In the genomic region with DNA sequence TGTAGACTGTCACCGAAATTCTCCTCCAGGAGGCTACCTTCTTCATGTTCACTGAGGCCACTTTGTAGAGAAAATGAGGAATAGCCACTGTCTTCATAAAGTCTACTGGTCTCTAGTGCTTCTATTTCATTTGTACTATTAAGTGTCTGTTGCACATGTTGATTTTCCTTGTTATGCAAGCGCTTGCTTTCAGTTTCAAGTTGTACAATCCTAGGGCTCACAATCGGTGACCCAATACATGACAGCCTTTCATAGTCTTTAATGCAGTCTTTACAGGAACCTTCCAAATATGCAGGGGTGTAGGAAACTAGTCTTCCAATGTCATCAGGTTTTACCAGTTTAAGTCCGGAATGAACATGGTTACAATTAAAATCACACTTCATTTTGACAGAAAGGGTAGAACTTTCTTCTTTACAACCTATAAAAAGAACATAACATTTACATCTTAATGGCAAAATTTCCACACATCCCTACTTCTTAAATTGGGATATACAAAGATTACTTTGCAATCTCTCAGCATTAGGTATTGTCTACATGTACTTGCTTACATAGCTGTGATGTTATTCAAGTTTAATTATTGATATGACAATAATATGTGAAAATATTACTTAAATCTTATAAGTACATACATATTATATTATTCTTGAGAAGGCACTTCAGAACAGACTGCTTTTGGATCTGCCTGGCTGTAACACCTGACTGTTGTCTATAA, we compare ENCODE assay signal across 9 cellular contexts. TPM values are rescaled to one million over a fixed set of nuclear protein-coding genes. Genes with fewer than 3 reads are reported as not detected.
DNase-seq lines count a peak whose midpoint lies in the region; ATAC-seq, FAIRE-seq and TF ChIP-seq lines count a peak whose summit lies in the region.
"Had no signal": no experiment of that assay in that cellular context is flagged by ENCODE, and none has a peak within 500 bp of the region (broad histone marks: within the 10 kb centered on the region; RNA-seq: fewer than 3 reads in every experiment).

No MANE protein-coding gene starts in this region.

- TF ChIP-seq CTCF in K562 (IDR thresholded peaks at IDR 0.05 in 2 of 3, conservative IDR thresholded peaks at IDR 0.05 in 1 of 3; ENCODE audit: insufficient read depth in 2 of 3, low read depth in 1 of 3, low read length in 3 of 3) (no peak), PC-9 (conservative IDR thresholded peaks at IDR 0.05) (no peak)

- in situ Hi-C loops in K562 (cut with MboI) = loop anchor here (25.0 kb wide), 2 partner anchors 1537 to 1563 kb away; a partner anchor contains a TSS

- CTCF ChIA-PET in activated CD8-positive, alpha-beta memory T cell treated with anti-CD3 and anti-CD28 coated beads, Interleukin-2, amount 10 ng/mL, durations not matched to agents 7 days and 5 days (lab: Charles Lee) = no interaction called here
- CTCF ChIA-PET in K562 (lab: Yijun Ruan, JAX; ENCODE audit: low intra/inter-chr PET ratio) = no interaction called here
- CTCF ChIA-PET in PC-9 (lab: Charles Lee) = no interaction called here

- H3K4me3 Mint-ChIP-seq in activated CD8-positive, alpha-beta memory T cell treated with anti-CD3 and anti-CD28 coated beads, Interleukin-2, amount 10 ng/mL, durations not matched to agents 7 days and 5 days = peak overlapping the region; percentile 60
- peak overlapping the region; percentile 46 for H3K4me3 Mint-ChIP-seq in stimulated activated effector memory CD8-positive, alpha-beta T cell treated with anti-CD3 and anti-CD28 coated beads, Interleukin-12 subunit alpha, Interleukin-12 subunit beta, amount 100 ng/mL, for 72 hours

- 88% methylated on average over 4 of the region's 4 CpGs for WGBS in K562 (ENCODE audit: insufficient coverage, low coverage, missing lambda C conversion rate)

- H3K4me1 Mint-ChIP-seq in activated CD8-positive, alpha-beta memory T cell treated with anti-CD3 and anti-CD28 coated beads, Interleukin-2, amount 10 ng/mL, durations not matched to agents 7 days and 5 days = peaks cover 65% of the 10 kb centered on the region
- peaks cover 22% of the 10 kb centered on the region for H3K4me1 Mint-ChIP-seq in stimulated activated effector memory CD8-positive, alpha-beta T cell treated with anti-CD3 and anti-CD28 coated beads, Interleukin-12 subunit alpha, Interleukin-12 subunit beta, amount 100 ng/mL, for 72 hours

- H3K79me2 ChIP-seq in K562 (ENCODE audit: control insufficient read depth, insufficient read depth, low read length) (peaks cover 80% of the 10 kb centered on the region), PC-9 (ENCODE audit: low read depth) (peaks cover 74% of the 10 kb centered on the region)

- H3K27ac Mint-ChIP-seq in activated CD8-positive, alpha-beta memory T cell treated with anti-CD3 and anti-CD28 coated beads, Interleukin-2, amount 10 ng/mL, durations not matched to agents 7 days and 5 days = peak overlapping the region; percentile 76
- H3K27ac Mint-ChIP-seq in stimulated activated effector memory CD8-positive, alpha-beta T cell treated with anti-CD3 and anti-CD28 coated beads, Interleukin-12 subunit alpha, Interleukin-12 subunit beta, amount 100 ng/mL, for 72 hours = peak overlapping the region; percentile 66

- TF ChIP-seq RAD21 in K562 (CRISPR knock-in tag; conservative IDR thresholded peaks at IDR 0.05 in 1 of 2, IDR thresholded peaks at IDR 0.05 in 1 of 2) = no peak

- peaks cover 78% of the 10 kb centered on the region for H3K36me3 Mint-ChIP-seq in activated CD8-positive, alpha-beta memory T cell treated with anti-CD3 and anti-CD28 coated beads, Interleukin-2, amount 10 ng/mL, durations not matched to agents 7 days and 5 days
- peaks cover 96% of the 10 kb centered on the region for H3K36me3 Mint-ChIP-seq in stimulated activated effector memory CD8-positive, alpha-beta T cell treated with anti-CD3 and anti-CD28 coated beads, Interleukin-12 subunit alpha, Interleukin-12 subunit beta, amount 100 ng/mL, for 72 hours

- H3K9me1 ChIP-seq in K562 (ENCODE audit: control insufficient read depth, insufficient read depth, low read length) = peaks cover 4% of the 10 kb centered on the region

- H3K27me3 ChIP-seq in K562 (ENCODE audit: control insufficient read depth in 2 of 2, insufficient read depth in 2 of 2, low read length in 2 of 2) (no peaks in the 10 kb centered on the region), PC-9 (ENCODE audit: insufficient read depth, low read depth) (no peaks in the 10 kb centered on the region)

- no peaks in the 10 kb centered on the region for H3K27me3 Mint-ChIP-seq in activated CD8-positive, alpha-beta memory T cell treated with anti-CD3 and anti-CD28 coated beads, Interleukin-2, amount 10 ng/mL, durations not matched to agents 7 days and 5 days

- H3K9me3 Mint-ChIP-seq in activated CD8-positive, alpha-beta memory T cell treated with anti-CD3 and anti-CD28 coated beads, Interleukin-2, amount 10 ng/mL, durations not matched to agents 7 days and 5 days (ENCODE audit: low read depth) = no peaks in the 10 kb centered on the region
- H3K9me3 Mint-ChIP-seq in stimulated activated effector memory CD8-positive, alpha-beta T cell treated with anti-CD3 and anti-CD28 coated beads, Interleukin-12 subunit alpha, Interleukin-12 subunit beta, amount 100 ng/mL, for 72 hours = no peaks in the 10 kb centered on the region

- no peak for TF ChIP-seq POLR2A in K562 (conservative IDR thresholded peaks at IDR 0.05)

- H3K4me2 ChIP-seq in K562 (ENCODE audit: insufficient read depth, low read length) (no peak overlapping the region), PC-9 (no peak overlapping the region)

- H4K20me1 ChIP-seq in K562 (replicated peaks; ENCODE audit: control insufficient read depth, insufficient read depth, low read length) (peaks cover 43% of the 10 kb centered on the region), PC-9 (ENCODE audit: insufficient read depth) (peaks cover 4% of the 10 kb centered on the region; the same call in 1 of the 2 replicates)

- H3K36me3 ChIP-seq in K562 (ENCODE audit: control insufficient read depth, insufficient read depth, low read length) (peaks cover 99% of the 10 kb centered on the region), PC-9 (ENCODE audit: low read depth) (peaks cover 49% of the 10 kb centered on the region)

- H3K9me2 ChIP-seq in PC-9 (ENCODE audit: insufficient read depth) = no peaks in the 10 kb centered on the region

- no peak overlapping the region for H2AFZ ChIP-seq in K562 (ENCODE audit: low read depth, low read length)
- no peak overlapping the region for H2AFZ ChIP-seq in PC-9

- H3K4me3 ChIP-seq in K562 = no peak overlapping the region
- no peak overlapping the region for H3K4me3 ChIP-seq in PC-9

- DNase-seq in activated CD8-positive, alpha-beta memory T cell treated with anti-CD3 and anti-CD28 coated beads, Interleukin-2, amount 10 ng/mL, durations not matched to agents 7 days and 5 days = no peak
- no peak for DNase-seq in activated CD8-positive, alpha-beta memory T cell treated with anti-CD3 and anti-CD28 coated beads, Interleukin-2, amount 50 U/mL, for 4 hours
- DNase-seq in K562 (ENCODE audit: extremely low read depth in 1 of 4, low spot score in 3 of 4) = no peak
- no peak for DNase-seq in stimulated activated effector memory CD8-positive, alpha-beta T cell treated with anti-CD3 and anti-CD28 coated beads, Interleukin-12 subunit alpha, Interleukin-12 subunit beta, amount 100 ng/mL, for 72 hours (ENCODE audit: low spot score in 2 of 2)
- no peak for DNase-seq in NCI-H1417 (lab: John Stamatoyannopoulos, UW)
- no peak for DNase-seq in dermis blood vessel endothelial cell
- no peak for DNase-seq in PC-9
- DNase-seq: KBM-7 had no signal

- intact Hi-C loops in K562 (cut with micrococcal nuclease) = no loop called here
- intact Hi-C loops in PC-9 (cut with micrococcal nuclease; ENCODE audit: unreplicated experiment) = no loop called here

- POLR2A ChIA-PET in K562 (lab: Yijun Ruan, JAX) = interaction anchor here (1.3 kb wide), 1 partner anchor 8 kb away, joined by 3 read pairs; no protein-coding TSS in a partner anchor
- POLR2A ChIA-PET in PC-9 (lab: Charles Lee; ENCODE audit: unreplicated experiment) = no interaction called here

- peak; percentile 69 for ATAC-seq in activated CD8-positive, alpha-beta memory T cell treated with anti-CD3 and anti-CD28 coated beads, Interleukin-2, amount 10 ng/mL, durations not matched to agents 7 days and 5 days
- peak; percentile 55 for ATAC-seq in HG03378 (IDR thresholded peaks at IDR 0.05; ENCODE audit: unreplicated experiment)
- ATAC-seq in K562 = no peak
- peak; percentile 71 for ATAC-seq in stimulated activated effector memory CD8-positive, alpha-beta T cell treated with anti-CD3 and anti-CD28 coated beads, Interleukin-12 subunit alpha, Interleukin-12 subunit beta, amount 100 ng/mL, for 72 hours

- no peak overlapping the region for H3K27ac ChIP-seq in K562 (ENCODE audit: extremely low read depth, low read depth, low read length)
- H3K27ac ChIP-seq in PC-9 = no peak overlapping the region

- peaks cover 3 to 34% of the 10 kb centered on the region in 2 experiments for H3K4me1 ChIP-seq in K562 (replicated peaks in 1 of 2; ENCODE audit: control insufficient read depth in 2 of 2, insufficient read depth in 2 of 2, low read length in 2 of 2)
- peaks cover 15% of the 10 kb centered on the region for H3K4me1 ChIP-seq in PC-9 (replicated peaks; ENCODE audit: insufficient read depth)

- peaks cover 18% of the 10 kb centered on the region for H3F3A ChIP-seq in PC-9 (ENCODE audit: insufficient read depth, low read depth)

- FAIRE-seq in K562 (lab: Jason Lieb, UNC) = no peak

- H3K9me3 ChIP-seq in K562 (replicated peaks; ENCODE audit: control insufficient read depth, insufficient read depth, low read depth, low read length) = no peaks in the 10 kb centered on the region
- H3K9me3 ChIP-seq in PC-9 (ENCODE audit: insufficient read depth, low read depth) = no peaks in the 10 kb centered on the region

- no peak for TF ChIP-seq EP300 in K562 (IDR thresholded peaks at IDR 0.05; ENCODE audit: low read length)

- no peak overlapping the region for H3K9ac ChIP-seq in K562 (ENCODE audit: insufficient read depth in 1 of 2, low read depth in 2 of 2, low read length in 2 of 2)

- BruUV-seq in K562 (replicated peaks; lab: Mats Ljungman, UMichigan) = no TSS peak
- BruUV-seq in PC-9 (replicated peaks; lab: Mats Ljungman, UMichigan) = no TSS peak

RNA-seq across cellular contexts. Expression of a gene that starts 7.5 kb away (rescaled TPM):
- 10 to 100 TPM; 62.1 to 73.5 TPM for total RNA-seq in activated CD8-positive, alpha-beta memory T cell treated with anti-CD3 and anti-CD28 coated beads, Interleukin-2, amount 10 ng/mL, durations not matched to agents 7 days and 5 days
- 19.7 and 69.6 TPM in 2 replicates for total RNA-seq in K562 (2011; cell fraction: chromatin; rRNA removed; ENCODE audit: low replicate concordance)
- 13.0 and 18.7 TPM in 2 replicates for total RNA-seq in K562 (2011; cell fraction: nucleolus; rRNA removed)
- 31.2 and 38.1 TPM in 2 replicates for total RNA-seq in K562 (2011; cell fraction: nucleoplasm; rRNA removed)
- total RNA-seq in K562 (2014; rRNA removed) (40.0 and 42.5 TPM in 2 replicates), K562 (2014; rRNA removed; fragmentation: Illumina TruSeq; extraction: Trizol) (82.7 and 89.7 TPM in 2 replicates), K562 (2015; rRNA removed; fragmentation: Illumina TruSeq; extraction: Trizol) (78.2 and 84.3 TPM in 2 replicates), K562 (2021) (62.9 and 64.6 TPM in 2 replicates), dermis blood vessel endothelial cell (10.9 and 24.5 TPM in 2 replicates), PC-9 (2021) (14.8 and 20.6 TPM in 2 replicates)
- polyA plus RNA-seq in K562 (2011; rRNA removed) (52.1 and 89.3 TPM in 2 replicates), K562 (2014; fragmentation: Illumina TruSeq; extraction: Trizol) (70.7 and 84.0 TPM in 2 replicates), K562 (2014; fragmentation: Nextera tagmentation; extraction: Ambion mirVana) (10 to 100 TPM; 17.8 to 18.4 TPM), K562 (2014; rRNA removed) (56.8 and 59.1 TPM in 2 replicates)
- 19.4 and 26.4 TPM in 2 replicates for polyA plus RNA-seq in K562 (2011; cell fraction: cytosol; rRNA removed)
- polyA plus RNA-seq in K562 (2011; cell fraction: nucleus; rRNA removed) = 23.1 and 33.3 TPM in 2 replicates
- 42.7 and 53.9 TPM in 2 replicates for polyA plus RNA-seq in K562 (2012)
- 70.0 and 71.7 TPM in 2 replicates for polyA minus RNA-seq in K562 (2011; rRNA and poly(A)+ RNA removed)
- polyA minus RNA-seq in K562 (2011; cell fraction: cytosol; rRNA and poly(A)+ RNA removed) = 17.7 and 28.9 TPM in 2 replicates
- polyA minus RNA-seq in K562 (2011; cell fraction: nucleus; rRNA and poly(A)+ RNA removed) = 28.7 and 48.5 TPM in 2 replicates

RNA-seq across cellular contexts. Expression of a gene that starts 27.1 kb away (rescaled TPM):
- total RNA-seq in activated CD8-positive, alpha-beta memory T cell treated with anti-CD3 and anti-CD28 coated beads, Interleukin-2, amount 10 ng/mL, durations not matched to agents 7 days and 5 days = 10 to 100 TPM; 15.5 to 23.1 TPM
- 28.0 and 73.8 TPM in 2 replicates for total RNA-seq in K562 (2011; cell fraction: chromatin; rRNA removed; ENCODE audit: low replicate concordance)
- 11.5 and 18.9 TPM in 2 replicates for total RNA-seq in K562 (2011; cell fraction: nucleolus; rRNA removed)
- total RNA-seq in K562 (2011; cell fraction: nucleoplasm; rRNA removed) = 32.5 and 44.7 TPM in 2 replicates
- total RNA-seq in K562 (2014; rRNA removed) (26.7 and 29.6 TPM in 2 replicates), K562 (2014; rRNA removed; fragmentation: Illumina TruSeq; extraction: Trizol) (34.0 and 34.8 TPM in 2 replicates), K562 (2015; rRNA removed; fragmentation: Illumina TruSeq; extraction: Trizol) (27.3 and 32.3 TPM in 2 replicates), K562 (2021) (31.6 and 33.1 TPM in 2 replicates), dermis blood vessel endothelial cell (20.8 and 24.8 TPM in 2 replicates), PC-9 (2021) (5.7 and 8.0 TPM in 2 replicates)
- polyA plus RNA-seq in K562 (2011; rRNA removed) (21.7 and 30.2 TPM in 2 replicates), K562 (2014; fragmentation: Illumina TruSeq; extraction: Trizol) (23.3 and 31.1 TPM in 2 replicates), K562 (2014; fragmentation: Nextera tagmentation; extraction: Ambion mirVana) (10 to 100 TPM; 10.7 to 13.7 TPM), K562 (2014; rRNA removed) (25.0 and 29.2 TPM in 2 replicates)
- polyA plus RNA-seq in K562 (2011; cell fraction: cytosol; rRNA removed) = 4.4 and 6.5 TPM in 2 replicates
- 18.8 and 19.6 TPM in 2 replicates for polyA plus RNA-seq in K562 (2011; cell fraction: nucleus; rRNA removed)
- polyA plus RNA-seq in K562 (2012) = 22.0 and 22.6 TPM in 2 replicates
- 34.4 and 42.3 TPM in 2 replicates for polyA minus RNA-seq in K562 (2011; rRNA and poly(A)+ RNA removed)
- polyA minus RNA-seq in K562 (2011; cell fraction: cytosol; rRNA and poly(A)+ RNA removed) = 5.6 and 10.9 TPM in 2 replicates
- 43.5 and 72.9 TPM in 2 replicates for polyA minus RNA-seq in K562 (2011; cell fraction: nucleus; rRNA and poly(A)+ RNA removed)
